14 cellular contexts compared by ENCODE assay signal in genomic region chr5:97839338-97840081, GRCh38.
DNase-seq lines count a peak whose midpoint lies in the region; FAIRE-seq and TF ChIP-seq lines count a peak whose summit lies in the region.
"Had no signal": no experiment of that assay in that cellular context is flagged by ENCODE, and none has a peak within 500 bp of the region (broad histone marks: within the 10 kb centered on the region; RNA-seq: fewer than 3 reads in every experiment).

No MANE protein-coding gene starts in this region.

- no peaks in the 10 kb centered on the region for H3K36me3 ChIP-seq in suprapubic skin
- H3K36me3 ChIP-seq in ovary, result no peaks in the 10 kb centered on the region
- H3K36me3 ChIP-seq: lower lobe of right lung had no signal

- TF ChIP-seq POLR2A in suprapubic skin (IDR thresholded peaks at IDR 0.05), result no peak
- TF ChIP-seq POLR2A in ovary (IDR thresholded peaks at IDR 0.05), result no peak

- DNase-seq in AG10803 (ENCODE audit: low read depth) (peak; percentile 9), M059J (ENCODE audit: low read depth) (peak; percentile 70), choroid plexus epithelial cell (ENCODE audit: low read depth) (peak; percentile 75), kidney tubule cell (ENCODE audit: low spot score) (peak; percentile 17), suprapubic skin (ENCODE audit: low spot score in 2 of 2) (no peak), urothelium cell line (ENCODE audit: low spot score) (no peak), ovary (no peak), NCI-H345 treated with DMSO at 0.1 percent for 48 hours (lab: John Stamatoyannopoulos, UW; ENCODE audit: unreplicated experiment) (no peak)
- DNase-seq: AML-193, lower lobe of right lung, NCI-H1105 treated with DMSO at 0.1 percent for 48 hours, NCI-H345, substantia nigra had no signal

- peaks cover 13% of the 10 kb centered on the region for H3K4me1 ChIP-seq in suprapubic skin
- H3K4me1 ChIP-seq in ovary (ENCODE audit: insufficient read depth), result no peaks in the 10 kb centered on the region
- H3K4me1 ChIP-seq: lower lobe of right lung had no signal

- no peak for FAIRE-seq in urothelium cell line (lab: Jason Lieb, UNC)

- H3K9me3 ChIP-seq in suprapubic skin (no peaks in the 10 kb centered on the region), ovary (no peaks in the 10 kb centered on the region)
- H3K9me3 ChIP-seq: lower lobe of right lung had no signal

- intact Hi-C loops in ovary (cut with DNase I), result no loop called here

- no peak for TF ChIP-seq CTCF in AG10803 (conservative IDR thresholded peaks at IDR 0.05; ENCODE audit: low read length)
- TF ChIP-seq CTCF in choroid plexus epithelial cell (conservative IDR thresholded peaks at IDR 0.05; ENCODE audit: low read depth, low read length), result no peak
- TF ChIP-seq CTCF in suprapubic skin (IDR thresholded peaks at IDR 0.05), result no peak
- no peak for TF ChIP-seq CTCF in ovary (IDR thresholded peaks at IDR 0.05)

- H3K27ac ChIP-seq in suprapubic skin (no peak overlapping the region), ovary (no peak overlapping the region)
- H3K27ac ChIP-seq: lower lobe of right lung, skin epidermis had no signal

- no peak for TF ChIP-seq EP300 in suprapubic skin (IDR thresholded peaks at IDR 0.05)
- TF ChIP-seq EP300 in ovary (IDR thresholded peaks at IDR 0.05), result no peak

- H3K4me3 ChIP-seq in AG10803 (ENCODE audit: low read length) (no peak overlapping the region), choroid plexus epithelial cell (ENCODE audit: low read depth, low read length) (no peak overlapping the region), suprapubic skin (no peak overlapping the region), ovary (no peak overlapping the region)
- H3K4me3 ChIP-seq: lower lobe of right lung, skin epidermis had no signal

- whole genome bisulfite sequencing in suprapubic skin, result 78% methylated on average over 2 of the region's 2 CpGs
- 68 to 72% (median 72%) methylated on average over 2 of the region's 2 CpGs for WGBS in ovary, 3 donors

- no peaks in the 10 kb centered on the region for H3K27me3 ChIP-seq in suprapubic skin
- no peaks in the 10 kb centered on the region for H3K27me3 ChIP-seq in ovary

Comparison
In these comparisons a context has a peak if more than half of its experiments do, and no peak if none do; other contexts are left out.
1. DNase-seq: peak in AG10803 (single experiment), M059J (single experiment), choroid plexus epithelial cell (single experiment) and kidney tubule cell (single experiment); none in suprapubic skin (0 of 2), urothelium cell line (single experiment), ovary (0 of 5) and NCI-H345 treated with DMSO at 0.1 percent for 48 hours (single experiment).